ENCODE assay signal across 9 cellular contexts in the genomic region with DNA sequence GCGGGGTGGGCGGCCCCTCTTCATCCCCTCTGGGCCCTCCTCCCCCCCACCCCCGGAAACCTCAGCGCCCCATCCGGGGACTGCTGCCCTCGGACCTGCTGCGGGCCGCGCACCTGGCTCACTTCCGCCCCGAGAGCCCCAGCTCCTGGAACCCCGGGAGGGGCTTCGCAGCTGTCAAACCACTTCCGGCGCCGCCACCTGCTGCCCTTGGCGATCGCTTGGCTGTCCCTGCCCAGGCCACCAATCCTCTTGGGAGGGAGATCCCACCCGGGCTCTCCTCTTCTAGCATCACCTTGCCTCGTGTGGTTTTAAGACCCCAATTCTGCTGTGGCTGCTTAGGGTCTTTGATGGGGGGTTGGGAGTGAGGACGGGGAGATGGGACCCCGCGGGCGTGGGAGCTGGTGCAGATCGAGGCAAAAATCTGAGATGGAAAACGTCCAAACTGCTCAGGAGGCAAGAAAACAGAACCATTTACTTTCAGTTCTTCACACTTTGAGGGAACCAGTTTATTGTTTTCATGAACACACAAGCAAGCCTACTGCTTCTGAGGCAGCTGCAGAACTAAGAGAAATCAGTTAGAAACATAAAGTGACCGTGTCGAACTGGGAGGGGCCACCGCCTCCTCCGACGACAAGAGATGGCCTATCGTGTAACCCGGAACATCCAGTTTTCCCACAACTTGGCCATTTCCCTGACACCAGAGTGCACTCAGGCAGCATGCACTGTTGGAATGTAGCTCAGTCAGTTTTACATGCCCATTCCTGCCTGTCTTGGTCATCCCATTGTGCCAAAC. TPM values are rescaled to one million over a fixed set of nuclear protein-coding genes. Genes with fewer than 3 reads are reported as not detected.
A peak's percentile ranks its signal among the peaks of the same experiment; 100 is the strongest.
DNase-seq lines count a peak whose midpoint lies in the region; ATAC-seq, FAIRE-seq and TF ChIP-seq lines count a peak whose summit lies in the region.
"Had no signal": no experiment of that assay in that cellular context is flagged by ENCODE, and none has a peak within 500 bp of the region (broad histone marks: within the 10 kb centered on the region; RNA-seq: fewer than 3 reads in every experiment).

No MANE protein-coding gene starts in this region.

- H3K4ac ChIP-seq in IMR-90 (ENCODE audit: low read depth, low read length), result peak overlapping the region; percentile 48

- H3K4me3 ChIP-seq in IMR-90 (ENCODE audit: insufficient read depth, low read depth, low read length), result peak overlapping the region; percentile 87
- H3K4me3 ChIP-seq in SJSA1, result peak overlapping the region; percentile 47
- H3K4me3 ChIP-seq in heart right ventricle, result peak overlapping the region; percentile 6 to 64 (median 59)
- H3K4me3 ChIP-seq in psoas muscle, result peak overlapping the region; percentile 69

- H3K4me3 Mint-ChIP-seq in activated naive CD8-positive, alpha-beta T cell treated with anti-CD3 and anti-CD28 coated beads for 36 hours, result peak overlapping the region; percentile 89

- no peaks in the 10 kb centered on the region for H4K20me1 ChIP-seq in IMR-90 (ENCODE audit: insufficient read depth, low read length)

- H3K4me1 ChIP-seq in ES-I3 (ENCODE audit: insufficient read depth, low read length) (peaks cover 1% of the 10 kb centered on the region; the same call in 1 of the 2 replicates), IMR-90 (ENCODE audit: control insufficient read depth, insufficient read depth, low read length) (peaks cover 4% of the 10 kb centered on the region; the same call in 1 of the 2 replicates), SJSA1 (replicated peaks) (peaks cover 28% of the 10 kb centered on the region), heart right ventricle (peaks cover 0 to 26% (median 0%) of the 10 kb centered on the region in 9 donors), psoas muscle (no peaks in the 10 kb centered on the region)

- H3K14ac ChIP-seq in IMR-90 (replicated peaks; ENCODE audit: low read depth, low read length), result 0 out of 2 replicates have a peak overlapping the region, but pooled peaks have one; percentile 2

- H3K27me3 Mint-ChIP-seq in activated naive CD8-positive, alpha-beta T cell treated with anti-CD3 and anti-CD28 coated beads for 36 hours, result no peaks in the 10 kb centered on the region

- H3K9ac ChIP-seq in ES-I3 (ENCODE audit: low read depth, low read length), result peak overlapping the region; percentile 37; the same call in 1 of the 2 replicates
- peak overlapping the region; percentile 77 for H3K9ac ChIP-seq in IMR-90 (ENCODE audit: low read depth, low read length)

- POLR2A ChIA-PET in IMR-90 (lab: Charles Lee; ENCODE audit: unreplicated experiment), result no interaction called here

- peak overlapping the region; percentile 90 for H2AK9ac ChIP-seq in IMR-90 (replicated peaks; ENCODE audit: low read depth, low read length, poor library complexity)

- H3K79me1 ChIP-seq in IMR-90 (ENCODE audit: low read depth in 1 of 2, low read length in 2 of 2), result peaks cover 2 to 24% of the 10 kb centered on the region in 2 experiments; a peak in 2 of 4 replicates

- peak overlapping the region; percentile 61; the same call in 1 of the 2 replicates for H3K56ac ChIP-seq in IMR-90 (ENCODE audit: extremely low read depth, insufficient read depth, low read length)

- H3K27ac Mint-ChIP-seq in activated naive CD8-positive, alpha-beta T cell treated with anti-CD3 and anti-CD28 coated beads for 36 hours, result peak overlapping the region; percentile 96

- peak overlapping the region; percentile 0; the same call in 1 of the 2 replicates for H3K18ac ChIP-seq in IMR-90 (ENCODE audit: low read depth, low read length)

- no peak for FAIRE-seq in HTR-8/SVneo (lab: Jason Lieb, UNC)
- FAIRE-seq: islet of Langerhans had no signal

- ATAC-seq in GM21619 (IDR thresholded peaks at IDR 0.05; ENCODE audit: unreplicated experiment) (peak; percentile 69), IMR-90 (ENCODE audit: low read depth) (peak; percentile 62), heart right ventricle (peak in 7 of 8 donors; percentile 19 to 59 (median 49)), psoas muscle (peak; percentile 83 to 91 (median 85))

- peak; percentile 79 for DNase-seq in IMR-90
- DNase-seq in SJSA1 (ENCODE audit: low read depth in 1 of 2, low spot score in 2 of 2), result peak; percentile 62
- peak; percentile 73 for DNase-seq in activated naive CD8-positive, alpha-beta T cell treated with anti-CD3 and anti-CD28 coated beads for 36 hours
- DNase-seq in heart right ventricle, result peak; percentile 29 to 37
- DNase-seq in psoas muscle, result peak; percentile 64 to 81
- DNase-seq in HTR-8/SVneo (ENCODE audit: insufficient read length, low spot score), result no peak

- TF ChIP-seq RAD21 in IMR-90 (IDR thresholded peaks at IDR 0.05; ENCODE audit: low read length), result no peak

- peak overlapping the region; percentile 6 to 14; a peak in 2 of 4 replicates for H4K8ac ChIP-seq in IMR-90 (ENCODE audit: low read depth in 2 of 2, low read length in 2 of 2)

- peak overlapping the region; percentile 46 for H2BK5ac ChIP-seq in IMR-90 (ENCODE audit: low read depth, low read length, poor library complexity, severe bottlenecking)

- 0 out of 2 replicates have a peak, but pooled peaks cover 2% of the 10 kb centered on the region for H3K9me1 ChIP-seq in IMR-90 (ENCODE audit: insufficient read depth, low read length)

- intact Hi-C loops in IMR-90 (cut with micrococcal nuclease), result loop anchor here (5.0 kb wide), 1 partner anchor 388 kb away; no protein-coding TSS in a partner anchor
- intact Hi-C loops in heart right ventricle (cut with DNase I), result no loop called here
- intact Hi-C loops in psoas muscle (cut with DNase I), result loop anchor here in 1 of 2 donors (5.0 kb wide), 1 partner anchor 52 kb away; no protein-coding TSS in a partner anchor

- CTCF ChIA-PET in IMR-90 (lab: Yijun Ruan, JAX), result no interaction called here

- no peak overlapping the region for H2BK20ac ChIP-seq in IMR-90 (ENCODE audit: low read depth, low read length)

- H3K36me3 Mint-ChIP-seq in activated naive CD8-positive, alpha-beta T cell treated with anti-CD3 and anti-CD28 coated beads for 36 hours, result peaks cover 23% of the 10 kb centered on the region

- peaks cover 53% of the 10 kb centered on the region for H3K4me1 Mint-ChIP-seq in activated naive CD8-positive, alpha-beta T cell treated with anti-CD3 and anti-CD28 coated beads for 36 hours

- no peak overlapping the region for H4K5ac ChIP-seq in IMR-90 (ENCODE audit: low read depth, low read length)

- peak overlapping the region; percentile 8; the same call in 1 of the 2 replicates for H3K23ac ChIP-seq in IMR-90 (ENCODE audit: low read depth, low read length)

- H2AFZ ChIP-seq in IMR-90 (replicated peaks; ENCODE audit: low read length, poor library complexity), result peak overlapping the region; percentile 50

- 0 out of 3 replicates have a peak overlapping the region, but pooled peaks have one; percentile 4 for H2BK15ac ChIP-seq in IMR-90 (ENCODE audit: low read depth, low read length)

- no peak overlapping the region; the same call in 1 of the 2 replicates for H2BK120ac ChIP-seq in IMR-90 (ENCODE audit: low read depth, low read length)

- H3K36me3 ChIP-seq in ES-I3 (ENCODE audit: insufficient read depth, low read length) (no peaks in the 10 kb centered on the region), IMR-90 (ENCODE audit: control insufficient read depth, insufficient read depth, low read length) (no peaks in the 10 kb centered on the region), SJSA1 (no peaks in the 10 kb centered on the region), heart right ventricle (no peaks in the 10 kb centered on the region), psoas muscle (ENCODE audit: insufficient read depth in 1 of 2, low read depth in 1 of 2) (no peaks in the 10 kb centered on the region)

- no peaks in the 10 kb centered on the region for H3K9me3 Mint-ChIP-seq in activated naive CD8-positive, alpha-beta T cell treated with anti-CD3 and anti-CD28 coated beads for 36 hours

- peak overlapping the region; percentile 79 for H3K27ac ChIP-seq in IMR-90 (ENCODE audit: insufficient read depth, low read length)
- H3K27ac ChIP-seq in SJSA1, result peak overlapping the region; percentile 89
- H3K27ac ChIP-seq in heart right ventricle, result peak overlapping the region; percentile 39 to 87 (median 70)
- peak overlapping the region; percentile 83 for H3K27ac ChIP-seq in psoas muscle

- BruUV-seq in IMR-90 (replicated peaks; lab: Mats Ljungman, UMichigan), result no TSS peak

- no peaks in the 10 kb centered on the region; the same call in 1 of the 2 replicates for H3K9me3 ChIP-seq in ES-I3 (ENCODE audit: control insufficient read depth, insufficient read depth, low read length)
- peaks cover 16% of the 10 kb centered on the region for H3K9me3 ChIP-seq in IMR-90 (ENCODE audit: control insufficient read depth, insufficient read depth, low read length)
- peaks cover 6% of the 10 kb centered on the region; the same call in 1 of the 2 replicates for H3K9me3 ChIP-seq in SJSA1 (replicated peaks)
- peaks cover 0 to 9% (median 0%) of the 10 kb centered on the region in 11 donors for H3K9me3 ChIP-seq in heart right ventricle
- peaks cover 4% of the 10 kb centered on the region for H3K9me3 ChIP-seq in psoas muscle

- peak overlapping the region; percentile 80 for H3K4me2 ChIP-seq in IMR-90 (ENCODE audit: low read depth, low read length)

- no peak overlapping the region for H2AK5ac ChIP-seq in IMR-90 (ENCODE audit: low read depth, low read length)

- TF ChIP-seq POLR2A in IMR-90 (IDR thresholded peaks at IDR 0.05; ENCODE audit: low read depth, low read length), result peak; percentile 78

- 0 out of 2 replicates have a peak overlapping the region, but pooled peaks have one; percentile 6 for H4K91ac ChIP-seq in IMR-90 (ENCODE audit: insufficient read depth, low read depth, low read length)

- dilution Hi-C loops in IMR-90 (cut with HindIII; ENCODE audit: low sequenced_read_pairs, unreplicated experiment), result no loop called here

- WGBS in IMR-90 (ENCODE audit: extremely low coverage in 2 of 2, insufficient read length in 1 of 2), 2 experiments, result 46% methylated on average over 11 of the region's 33 CpGs; no CpG with 5 or more reads in 1 of the 2 experiments
- WGBS in heart right ventricle, 2 donors, result 1 to 8% methylated on average over 17 to 30 of the region's 33 CpGs
- WGBS in psoas muscle, 3 donors, result 2 to 35% (median 4%) methylated on average over 16 to 28 of the region's 33 CpGs

- no peak for TF ChIP-seq CTCF in IMR-90 (conservative IDR thresholded peaks at IDR 0.05; ENCODE audit: low read depth, low read length)
- TF ChIP-seq CTCF in heart right ventricle (IDR thresholded peaks at IDR 0.05), result no peak
- TF ChIP-seq CTCF in psoas muscle (IDR thresholded peaks at IDR 0.05), result no peak

- H3K27me3 ChIP-seq in IMR-90 (ENCODE audit: control insufficient read depth, insufficient read depth, low read length) (no peaks in the 10 kb centered on the region), SJSA1 (replicated peaks) (no peaks in the 10 kb centered on the region), heart right ventricle (no peaks in the 10 kb centered on the region), psoas muscle (ENCODE audit: insufficient read depth in 3 of 3, low read length in 2 of 3) (no peaks in the 10 kb centered on the region)

- in situ Hi-C loops in IMR-90 (cut with MboI; ENCODE audit: low sequenced_read_pairs), result no loop called here

RNA-seq across cellular contexts. Expression of a gene that starts 0.8 kb away (rescaled TPM):
- total RNA-seq in IMR-90 (2012; rRNA removed), result 19.0 and 22.8 TPM in 2 replicates
- 24.2 and 28.8 TPM in 2 replicates for polyA plus RNA-seq in IMR-90 (2012; rRNA removed)
- 11.8 and 12.6 TPM in 2 replicates for polyA plus RNA-seq in IMR-90 (2012; cell fraction: cytosol; rRNA removed)
- 74.1 and 165 TPM in 2 replicates for polyA plus RNA-seq in IMR-90 (2012; cell fraction: nucleus; rRNA removed; ENCODE audit: low replicate concordance)
- 17.0 and 17.5 TPM in 2 replicates for total RNA-seq in SJSA1 (2014; rRNA removed; shearing (Covaris generic))
- 10 to 100 TPM; 39.8 to 41.4 TPM for total RNA-seq in activated naive CD8-positive, alpha-beta T cell treated with anti-CD3 and anti-CD28 coated beads for 36 hours
- 10 to 100 TPM; 15.4 to 24.9 (median 20.4) TPM for total RNA-seq in heart right ventricle
- 1 to 10 TPM; 5.6 to 8.9 TPM for polyA plus RNA-seq in heart right ventricle
- total RNA-seq in psoas muscle, result 10 to 100 TPM; 27.9 to 48.6 (median 30.1) TPM
- 10 to 100 TPM in 2 of 3 donors, 1 to 10 TPM in 1; 8.9 to 21.3 (median 10.5) TPM for polyA plus RNA-seq in psoas muscle
